ENCODE assay signal across 18 cellular contexts in genomic region chr3:141012571-141012970, GRCh38. TPM values are rescaled to one million over a fixed set of nuclear protein-coding genes. Genes with fewer than 3 reads are reported as not detected.
"Had no signal": no experiment of that assay in that cellular context is flagged by ENCODE, and none has a peak within 500 bp of the region (broad histone marks: within the 10 kb centered on the region; RNA-seq: fewer than 3 reads in every experiment).

No MANE protein-coding gene starts in this region.

- H3K4me3 ChIP-seq: esophagus muscularis mucosa, psoas muscle, right lobe of liver, tibial nerve had no signal

- ATAC-seq: stimulated activated naive B cell treated with anti-CD40 and anti-IgM and Interleukin-4, amounts not matched to agents 10 μg/mL and 1 μg/mL and 100 μg/mL, for 72 hours had no signal

- H3K9me3 ChIP-seq: esophagus muscularis mucosa, psoas muscle, right lobe of liver, tibial nerve had no signal

- DNase-seq: activated CD4-positive, alpha-beta T cell treated with anti-CD3 and anti-CD28 coated beads for 4 hours; activated CD8-positive, alpha-beta memory T cell treated with anti-CD3 and anti-CD28 coated beads, Interleukin-2, amount 50 U/mL, for 4 hours; activated naive CD4-positive, alpha-beta T cell; activated T-cell treated with anti-CD3 and anti-CD28 coated beads, Interleukin-2, amount 50 U/mL, for 72 hours; aorta; glutamatergic neuron; left ventricle myocardium superior; psoas muscle; right lobe of liver; stimulated activated CD4-positive, alpha-beta T cell treated with anti-CD3 and anti-CD28 coated beads, Interleukin-2, amount 100 ng/mL, for 24 hours; stimulated activated naive B cell treated with anti-CD40 and anti-IgM and Interleukin-4, amounts not matched to agents 10 μg/mL and 1 μg/mL and 100 μg/mL, for 72 hours; T-helper 9 cell; WERI-Rb-1 had no signal

- H3K27ac ChIP-seq: psoas muscle, right lobe of liver, tibial nerve, WERI-Rb-1 had no signal

- H3K4me1 ChIP-seq: right lobe of liver, tibial nerve had no signal

- H3K27me3 ChIP-seq: esophagus muscularis mucosa had no signal

- H3K36me3 ChIP-seq: esophagus muscularis mucosa, right lobe of liver, tibial nerve, WERI-Rb-1 had no signal

RNA-seq across cellular contexts. Expression of gene SPSB4, which starts 38.6 kb away (rescaled TPM):
- total RNA-seq: activated CD8-positive, alpha-beta T cell treated with anti-CD3 and anti-CD28 coated beads for 36 hours; activated T-cell treated with anti-CD3 and anti-CD28 coated beads, Interleukin-2, amount 50 U/mL, for 72 hours; fibroblast of villous mesenchyme; osteoblast had no signal
